2 cellular contexts compared by ENCODE assay signal in the genomic region with DNA sequence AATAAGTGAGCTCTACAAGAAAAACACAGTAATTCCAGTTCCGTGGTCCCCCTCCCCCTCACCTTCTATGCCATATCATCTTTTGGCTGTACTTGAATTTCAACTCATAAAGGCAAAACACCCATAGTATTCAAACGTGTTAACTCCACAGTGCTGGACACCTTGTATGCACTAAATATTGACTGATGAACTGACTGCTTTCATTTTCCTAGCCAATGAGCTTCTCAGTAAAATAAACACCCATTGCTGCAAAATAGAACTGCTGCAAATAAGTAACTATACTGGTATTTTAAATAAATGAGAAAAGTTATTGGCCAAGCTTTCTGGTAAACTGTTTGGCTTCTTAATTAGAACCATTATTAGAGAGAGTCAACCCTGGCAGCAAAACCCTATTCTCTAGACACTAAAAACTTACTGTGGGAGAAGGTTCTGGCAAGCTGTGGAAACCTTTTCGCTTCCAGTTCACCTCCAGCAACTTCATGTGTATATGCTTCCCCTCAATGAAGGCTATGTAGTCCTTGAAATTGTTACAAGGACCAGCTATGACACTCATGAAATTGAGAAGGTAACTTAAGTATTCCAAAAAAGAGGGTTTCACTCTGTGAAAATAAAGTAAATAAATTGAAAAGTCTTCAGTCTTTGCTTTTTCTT.
A peak's percentile ranks its signal among the peaks of the same experiment; 100 is the strongest.
TF ChIP-seq lines count a peak whose summit lies in the region.

No MANE protein-coding gene starts in this region.

TF ChIP-seq in liver, 16 proteins besides CTCF, POLR2A, EP300 and RAD21 (continued from another document):
- TF ChIP-seq REST (IDR thresholded peaks at IDR 0.05) (peak; percentile 35), YY1 (IDR thresholded peaks at IDR 0.05) (peak; percentile 76), GABPA (IDR thresholded peaks at IDR 0.05 in 1 of 2, conservative IDR thresholded peaks at IDR 0.05 in 1 of 2) (no peak), JUND (IDR thresholded peaks at IDR 0.05) (no peak), HNF4G (IDR thresholded peaks at IDR 0.05) (no peak), FOXA2 (IDR thresholded peaks at IDR 0.05) (no peak), FOXA1 (IDR thresholded peaks at IDR 0.05) (no peak), EGR1 (IDR thresholded peaks at IDR 0.05; ENCODE audit: low read depth in 2 of 2) (no peak), RXRA (IDR thresholded peaks at IDR 0.05) (no peak), ZBTB33 (IDR thresholded peaks at IDR 0.05) (no peak), ATF3 (IDR thresholded peaks at IDR 0.05) (no peak), HNF4A (conservative IDR thresholded peaks at IDR 0.05) (no peak), SP1 (IDR thresholded peaks at IDR 0.05) (peak; percentile 42)
- TF ChIP-seq, protein P1, sequence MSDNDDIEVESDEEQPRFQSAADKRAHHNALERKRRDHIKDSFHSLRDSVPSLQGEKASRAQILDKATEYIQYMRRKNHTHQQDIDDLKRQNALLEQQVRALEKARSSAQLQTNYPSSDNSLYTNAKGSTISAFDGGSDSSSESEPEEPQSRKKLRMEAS (IDR thresholded peaks at IDR 0.05), result no peak

TF ChIP-seq in HepG2, 621 proteins besides CTCF, POLR2A, EP300 and RAD21 (continued from another document):
- TF ChIP-seq HOMEZ (CRISPR knock-in tag; IDR thresholded peaks at IDR 0.05; ENCODE audit: low read depth) (no peak), ZFP36L2 (CRISPR knock-in tag; IDR thresholded peaks at IDR 0.05) (no peak), ZNF383 (CRISPR knock-in tag; IDR thresholded peaks at IDR 0.05; ENCODE audit: borderline replicate concordance) (no peak)
